Comparison of ENCODE assay signal across 8 cellular contexts in genomic region chr12:122871851-122872785, GRCh38. TPM values are rescaled to one million over a fixed set of nuclear protein-coding genes. Genes with fewer than 3 reads are reported as not detected.
DNase-seq lines count a peak whose midpoint lies in the region; ATAC-seq, FAIRE-seq and TF ChIP-seq lines count a peak whose summit lies in the region.

No MANE protein-coding gene starts in this region.

- FAIRE-seq in GM12892 (lab: Jason Lieb, UNC): peak; percentile 57

- DNase-seq in GM12892 (ENCODE audit: insufficient read length) (peak; percentile 39), NCI-H1417 treated with DMSO at 0.1 percent for 48 hours (lab: John Stamatoyannopoulos, UW) (peak; percentile 80), WERI-Rb-1 (peak; percentile 70), lung microvascular endothelial cell (ENCODE audit: low read depth in 2 of 2) (peak; percentile 83 to 92)
- DNase-seq in stimulated activated CD8-positive, alpha-beta memory T cell treated with anti-CD3 and anti-CD28 coated beads, Interleukin-4, amount 100 ng/mL, for 48 hours: peak; percentile 78
- DNase-seq in NK-92 treated with Interleukin-12 subunit alpha and Interleukin-12 subunit beta, amount 100 ng/mL, for 24 hours (lab: John Stamatoyannopoulos, UW): no peak

- no peak for TF ChIP-seq CTCF in WERI-Rb-1 (IDR thresholded peaks at IDR 0.05; ENCODE audit: low read depth, low read length)

- H3K4me3 ChIP-seq in WERI-Rb-1 (ENCODE audit: low read depth, low read length) (no peak overlapping the region), ectodermal cell (ENCODE audit: insufficient read depth, low read depth, low read length) (peak overlapping the region; percentile 16)

- no peaks in the 10 kb centered on the region for H3K27me3 ChIP-seq in WERI-Rb-1 (ENCODE audit: insufficient read depth, low read depth, severe bottlenecking)
- H3K27me3 ChIP-seq in ectodermal cell (ENCODE audit: control insufficient read depth, insufficient read depth, low read length, poor library complexity, severe bottlenecking): peaks cover 83% of the 10 kb centered on the region

- H3K36me3 ChIP-seq in WERI-Rb-1 (peaks cover 49% of the 10 kb centered on the region), ectodermal cell (ENCODE audit: control insufficient read depth, insufficient read depth, low read length) (peaks cover 15% of the 10 kb centered on the region)

- ATAC-seq in HG03439 (IDR thresholded peaks at IDR 0.05; ENCODE audit: unreplicated experiment): no peak

- H3K9me3 ChIP-seq in WERI-Rb-1 (ENCODE audit: severe bottlenecking) (no peaks in the 10 kb centered on the region), ectodermal cell (ENCODE audit: control insufficient read depth, low read length) (no peaks in the 10 kb centered on the region)

- H3K4me1 ChIP-seq in ectodermal cell (ENCODE audit: control insufficient read depth, insufficient read depth, low read length): peaks cover 43% of the 10 kb centered on the region

- WGBS in ectodermal cell, 2 experiments: 3% methylated on average over 23 of the region's 23 CpGs

- peak overlapping the region; percentile 87 for H3K27ac ChIP-seq in WERI-Rb-1
- peak overlapping the region; percentile 79 for H3K27ac ChIP-seq in ectodermal cell (ENCODE audit: insufficient read depth, low read depth, low read length, poor library complexity, severe bottlenecking)

- TF ChIP-seq POLR2A in GM12892 (IDR thresholded peaks at IDR 0.05; ENCODE audit: low read depth, low read length): no peak

RNA-seq across cellular contexts. Expression of gene VPS37B, which starts 23.8 kb away (rescaled TPM):
- 5.5 TPM for polyA plus RNA-seq in GM12892 (2012; ENCODE audit: missing spikeins)
- polyA plus RNA-seq in ectodermal cell (2013, experiment 1 of 4): 26.1 TPM
- 28.8 TPM for polyA plus RNA-seq in ectodermal cell (2013, experiment 2 of 4)
- 21.4 TPM for polyA plus RNA-seq in ectodermal cell (2013, experiment 3 of 4)
- 22.9 TPM for polyA plus RNA-seq in ectodermal cell (2013, experiment 4 of 4)
- total RNA-seq in lung microvascular endothelial cell: 9.1 and 9.6 TPM in 2 replicates

RNA-seq across cellular contexts. Expression of gene HIP1R, which starts 36.9 kb away (rescaled TPM):
- 4.4 TPM for polyA plus RNA-seq in GM12892 (2012; ENCODE audit: missing spikeins)
- polyA plus RNA-seq in ectodermal cell (2013, experiment 1 of 4): 29.1 TPM
- polyA plus RNA-seq in ectodermal cell (2013, experiment 2 of 4): 25.8 TPM
- 16.5 TPM for polyA plus RNA-seq in ectodermal cell (2013, experiment 3 of 4)
- polyA plus RNA-seq in ectodermal cell (2013, experiment 4 of 4): 20.7 TPM
- 28.2 and 49.5 TPM in 2 replicates for total RNA-seq in lung microvascular endothelial cell
